Comparison of ENCODE assay signal across 1 cellular context in the genomic region with DNA sequence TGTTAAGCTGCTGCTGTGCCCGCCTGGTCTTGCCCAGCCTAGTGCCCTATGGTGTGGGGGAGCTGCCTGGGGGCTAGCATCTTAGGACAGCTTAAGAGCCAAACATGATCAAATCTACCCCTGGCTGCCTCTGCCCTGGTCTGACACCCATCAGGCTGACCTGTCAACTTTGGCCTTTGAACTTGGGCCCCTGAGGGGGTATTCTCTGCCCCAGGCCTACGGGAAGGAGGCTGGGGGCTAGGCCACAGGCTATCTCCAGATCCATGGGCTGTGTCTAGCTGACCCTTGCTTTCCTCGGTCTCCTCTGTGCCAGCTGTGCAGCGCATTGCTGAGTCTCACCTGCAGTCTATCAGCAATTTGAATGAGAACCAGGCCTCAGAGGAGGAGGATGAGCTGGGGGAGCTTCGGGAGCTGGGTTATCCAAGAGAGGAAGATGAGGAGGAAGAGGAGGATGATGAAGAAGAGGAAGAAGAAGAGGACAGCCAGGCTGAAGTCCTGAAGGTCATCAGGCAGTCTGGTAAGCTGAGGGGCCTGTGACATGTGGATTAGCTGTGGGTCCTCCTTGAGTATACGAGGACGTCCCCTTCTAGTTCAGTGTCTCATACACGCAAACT.
A peak's percentile ranks its signal among the peaks of the same experiment; 100 is the strongest.
TF ChIP-seq lines count a peak whose summit lies in the region.

No MANE protein-coding gene starts in this region.

TF ChIP-seq in endothelial cell of umbilical vein, 7 proteins besides CTCF, POLR2A, EP300 and RAD21:
- TF ChIP-seq POLR2AphosphoS5 (IDR thresholded peaks at IDR 0.05; ENCODE audit: insufficient read depth, low read depth, low read length) (no peak), MAX (IDR thresholded peaks at IDR 0.05; ENCODE audit: insufficient read depth, insufficient read length) (no peak), GATA2 (IDR thresholded peaks at IDR 0.05; ENCODE audit: insufficient read depth, insufficient read length, low read depth, low read length) (no peak), JUN (IDR thresholded peaks at IDR 0.05; ENCODE audit: borderline replicate concordance, insufficient read depth, insufficient read length, low read depth) (no peak), FOS (IDR thresholded peaks at IDR 0.05; ENCODE audit: borderline replicate concordance, insufficient read depth, low read length) (no peak), EZH2 (IDR thresholded peaks at IDR 0.05; ENCODE audit: borderline replicate concordance, low read depth, low read length, severe bottlenecking) (peak; percentile 10)
